1 cellular context compared by ENCODE assay signal in the genomic region with DNA sequence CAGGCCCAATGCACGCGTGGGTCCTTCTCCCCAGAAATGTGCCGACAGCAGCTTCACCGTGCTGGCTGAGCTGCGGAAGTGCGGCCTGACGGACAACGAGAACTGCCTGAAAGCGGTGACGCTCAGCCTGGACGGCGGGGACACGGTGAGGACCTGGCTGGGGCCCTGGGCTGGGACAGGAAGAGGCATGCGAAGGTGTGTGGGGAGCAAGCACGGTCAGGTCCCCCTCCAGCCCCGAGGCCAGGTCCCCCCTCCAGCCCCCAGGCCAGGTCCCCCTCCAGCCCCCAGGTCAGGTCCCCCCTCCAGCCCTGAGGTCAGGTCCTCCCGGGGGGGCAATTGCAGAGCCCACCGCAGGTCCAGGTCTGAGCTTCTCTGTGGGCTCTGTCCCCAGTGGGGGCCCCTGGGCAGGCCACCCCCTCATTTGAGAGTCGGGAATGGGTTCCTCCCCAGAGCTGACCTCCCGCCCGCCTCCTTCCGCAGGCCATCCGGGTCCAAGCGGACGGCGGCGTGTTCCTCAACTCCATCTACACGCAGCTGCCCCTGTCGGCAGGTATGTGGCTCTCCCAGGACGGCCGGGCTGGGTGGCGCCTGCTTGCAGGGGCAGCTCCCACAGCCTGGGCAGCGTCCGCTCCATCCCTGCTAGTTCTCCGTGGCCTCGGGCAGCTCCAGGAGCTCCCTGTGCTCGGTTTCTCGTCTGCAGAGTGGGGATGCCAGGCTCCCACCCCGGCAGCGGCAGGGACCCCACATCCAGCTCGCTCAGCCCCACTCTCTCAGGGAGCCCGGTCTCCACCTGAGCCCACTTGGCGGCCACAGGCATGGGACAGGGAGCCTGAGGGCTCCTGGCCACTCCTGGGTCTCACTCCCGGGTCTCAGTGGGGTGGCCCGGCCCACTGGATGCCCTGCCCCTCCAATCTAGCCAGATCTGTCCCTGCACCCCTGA.
TF ChIP-seq lines count a peak whose summit lies in the region.

No MANE protein-coding gene starts in this region.

TF ChIP-seq in IMR-90, 13 proteins besides CTCF, POLR2A, EP300 and RAD21 (continued from another document):
- TF ChIP-seq, protein P1, sequence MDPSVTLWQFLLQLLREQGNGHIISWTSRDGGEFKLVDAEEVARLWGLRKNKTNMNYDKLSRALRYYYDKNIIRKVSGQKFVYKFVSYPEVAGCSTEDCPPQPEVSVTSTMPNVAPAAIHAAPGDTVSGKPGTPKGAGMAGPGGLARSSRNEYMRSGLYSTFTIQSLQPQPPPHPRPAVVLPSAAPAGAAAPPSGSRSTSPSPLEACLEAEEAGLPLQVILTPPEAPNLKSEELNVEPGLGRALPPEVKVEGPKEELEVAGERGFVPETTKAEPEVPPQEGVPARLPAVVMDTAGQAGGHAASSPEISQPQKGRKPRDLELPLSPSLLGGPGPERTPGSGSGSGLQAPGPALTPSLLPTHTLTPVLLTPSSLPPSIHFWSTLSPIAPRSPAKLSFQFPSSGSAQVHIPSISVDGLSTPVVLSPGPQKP (IDR thresholded peaks at IDR 0.05; ENCODE audit: borderline replicate concordance, low read depth, low read length): no peak
- no peak for TF ChIP-seq CEBPB (IDR thresholded peaks at IDR 0.05; ENCODE audit: low read depth, low read length)
